9 cellular contexts compared by ENCODE assay signal in the genomic region with DNA sequence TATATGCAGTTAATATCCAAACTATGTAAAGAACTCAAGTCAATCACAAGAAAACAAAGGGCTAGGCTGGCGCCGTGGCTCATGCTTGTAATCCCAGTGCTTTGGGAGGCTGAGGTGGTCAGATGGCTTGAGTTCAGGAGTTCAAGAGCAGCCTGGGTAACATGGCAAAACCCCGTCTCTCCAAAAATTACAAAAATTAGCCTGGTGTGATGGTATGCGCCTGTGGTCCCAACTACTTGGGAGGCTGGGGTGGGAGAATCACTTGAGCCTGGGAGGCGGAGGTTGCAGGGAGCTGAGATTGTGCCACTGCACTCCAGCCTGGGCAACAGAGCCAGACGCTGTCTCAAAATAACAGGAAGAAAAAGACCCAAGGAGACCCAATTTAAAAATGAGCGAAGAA.
"Had no signal": no experiment of that assay in that cellular context is flagged by ENCODE, and none has a peak within 500 bp of the region (broad histone marks: within the 10 kb centered on the region; RNA-seq: fewer than 3 reads in every experiment).

No MANE protein-coding gene starts in this region.

- ATAC-seq: HCT116, K562 had no signal

- H3K4me3 ChIP-seq: GM23248, HAP-1, K562 had no signal

- H3K36me3 ChIP-seq: HAP-1 had no signal

- H3K27ac ChIP-seq: GM23248 had no signal

- DNase-seq: GM23248, GOT3, H7, HFFc6, IMR-90 had no signal

- H3K4me3 Mint-ChIP-seq: HFFc6 had no signal

- FAIRE-seq: HTR-8/SVneo, K562 had no signal

- H2AFZ ChIP-seq: GM23248 had no signal

- H3K9ac ChIP-seq: GM23248 had no signal

- H3K9me3 ChIP-seq: HAP-1 had no signal

- H3K4me1 ChIP-seq: HAP-1 had no signal

- H3K27ac Mint-ChIP-seq: HFFc6 had no signal
